8 cellular contexts compared by ENCODE assay signal in the genomic region with DNA sequence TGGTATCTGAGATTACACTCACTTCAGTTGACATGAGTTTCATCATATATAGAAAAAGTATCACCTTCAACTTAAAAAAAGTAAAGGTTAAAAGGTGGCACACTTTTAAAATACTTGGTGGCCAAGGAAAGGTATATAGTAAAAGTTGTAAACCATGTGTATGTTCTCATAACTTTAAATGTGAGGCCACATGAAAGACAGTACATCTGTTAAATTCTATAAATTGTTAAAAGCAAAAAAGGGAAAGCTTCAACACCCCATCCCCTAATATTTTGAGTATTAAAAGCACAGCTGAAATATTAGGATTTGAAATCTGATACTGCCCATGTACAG. TPM values are rescaled to one million over a fixed set of nuclear protein-coding genes. Genes with fewer than 3 reads are reported as not detected.
A peak's percentile ranks its signal among the peaks of the same experiment; 100 is the strongest.
DNase-seq lines count a peak whose midpoint lies in the region; ATAC-seq, FAIRE-seq and TF ChIP-seq lines count a peak whose summit lies in the region.

No MANE protein-coding gene starts in this region.

- TF ChIP-seq CTCF in CD14-positive monocyte (IDR thresholded peaks at IDR 0.05), result no peak
- no peak for TF ChIP-seq CTCF in OCI-LY3 (IDR thresholded peaks at IDR 0.05; ENCODE audit: low read depth, low read length)
- no peak for TF ChIP-seq CTCF in H1 (IDR thresholded peaks at IDR 0.05; ENCODE audit: control extremely low read depth in 1 of 3, insufficient read depth in 1 of 3, low read depth in 1 of 3, low read length in 3 of 3)
- no peak for TF ChIP-seq CTCF in ovary (IDR thresholded peaks at IDR 0.05)
- TF ChIP-seq CTCF in lower leg skin (IDR thresholded peaks at IDR 0.05), result no peak

- no peak for FAIRE-seq in H1 (lab: Jason Lieb, UNC)

- H3K4me1 ChIP-seq in OCI-LY3 (ENCODE audit: low read length), result peaks cover 73% of the 10 kb centered on the region
- peaks cover 11 to 27% (median 21%) of the 10 kb centered on the region in 4 experiments for H3K4me1 ChIP-seq in H1 (replicated peaks in 1 of 4; ENCODE audit: control insufficient read depth in 3 of 4, insufficient read depth in 4 of 4, low read length in 3 of 4)
- H3K4me1 ChIP-seq in ovary (ENCODE audit: insufficient read depth), result peaks cover 8% of the 10 kb centered on the region

- peak overlapping the region; percentile 66 to 100 (median 85) for H3K27ac Mint-ChIP-seq in CD14-positive monocyte

- H2BK12ac ChIP-seq in H1 (ENCODE audit: low read depth, low read length), result no peak overlapping the region

- no peak overlapping the region for H3K56ac ChIP-seq in H1 (replicated peaks; ENCODE audit: insufficient read length, low read depth, low read length)

- no peak overlapping the region for H3K4ac ChIP-seq in H1 (replicated peaks; ENCODE audit: insufficient read length, low read depth, low read length)

- no peaks in the 10 kb centered on the region for H3K27me3 Mint-ChIP-seq in CD14-positive monocyte (ENCODE audit: low read depth in 3 of 3)

- H4K8ac ChIP-seq in H1 (ENCODE audit: extremely low read depth, insufficient read depth, low read length), result no peak overlapping the region

- POLR2A ChIA-PET in H1 (lab: Charles Lee; ENCODE audit: partially characterized antibody), result interaction anchor here (0.5 to 1.8 kb wide), 3 partner anchors 8 to 108 kb away, joined by 3 to 6 read pairs (median 3); no protein-coding TSS in a partner anchor

- peak overlapping the region; percentile 80 for H3K4me2 ChIP-seq in OCI-LY3 (ENCODE audit: low read length)
- peak overlapping the region; percentile 85 to 89 for H3K4me2 ChIP-seq in H1 (ENCODE audit: insufficient read depth in 1 of 2, low read depth in 2 of 2, low read length in 2 of 2)

- no peak for TF ChIP-seq POLR2A in H1 (IDR thresholded peaks at IDR 0.05; ENCODE audit: control extremely low read depth in 1 of 2, low read depth in 2 of 2, low read length in 2 of 2)
- TF ChIP-seq POLR2A in ovary (IDR thresholded peaks at IDR 0.05), result no peak
- no peak for TF ChIP-seq POLR2A in lower leg skin (IDR thresholded peaks at IDR 0.05)

- TF ChIP-seq RAD21 in H1 (IDR thresholded peaks at IDR 0.05 in 1 of 2, conservative IDR thresholded peaks at IDR 0.05 in 1 of 2; ENCODE audit: low read depth in 2 of 2, low read length in 2 of 2), result no peak

- H3K9ac ChIP-seq in OCI-LY3 (ENCODE audit: low read length) (peak overlapping the region; percentile 72; the same call in 1 of the 2 replicates), H1 (replicated peaks in 1 of 4; ENCODE audit: extremely low read depth in 1 of 4, low read depth in 3 of 4, low read length in 3 of 4) (no peak overlapping the region)

- H2AK5ac ChIP-seq in H1 (ENCODE audit: low read depth, low read length), result no peak overlapping the region

- no peak overlapping the region for H2AFZ ChIP-seq in OCI-LY3 (ENCODE audit: low read depth, low read length)
- H2AFZ ChIP-seq in H1 (ENCODE audit: low read length), result no peak overlapping the region

- H3K27ac ChIP-seq in OCI-LY3 (ENCODE audit: low read length) (no peak overlapping the region), H1 (ENCODE audit: low read depth, low read length) (no peak overlapping the region), ovary (peak overlapping the region; percentile 29 to 94)

- H3K36me3 ChIP-seq in OCI-LY3 (replicated peaks; ENCODE audit: low read depth, low read length) (peaks cover 53% of the 10 kb centered on the region), H1 (ENCODE audit: control insufficient read depth in 2 of 4, insufficient read depth in 4 of 4, low read length in 3 of 4) (peaks cover 3 to 40% (median 11%) of the 10 kb centered on the region in 4 experiments), ovary (no peaks in the 10 kb centered on the region)

- H3K9me3 ChIP-seq in OCI-LY3 (ENCODE audit: insufficient read depth, low read length) (no peaks in the 10 kb centered on the region), H1 (ENCODE audit: insufficient read depth in 2 of 2, low read depth in 1 of 2, low read length in 1 of 2) (no peaks in the 10 kb centered on the region), ovary (no peaks in the 10 kb centered on the region)

- H4K20me1 ChIP-seq in OCI-LY3 (ENCODE audit: insufficient read depth, low read length), result peaks cover 54% of the 10 kb centered on the region
- H4K20me1 ChIP-seq in H1 (replicated peaks in 1 of 2; ENCODE audit: control insufficient read depth in 1 of 2, insufficient read depth in 2 of 2, low read length in 2 of 2), result peaks cover 18 to 32% of the 10 kb centered on the region in 2 experiments

- peak overlapping the region; percentile 99 to 100 for H3K4me3 Mint-ChIP-seq in CD14-positive monocyte

- no peak overlapping the region for H3K18ac ChIP-seq in H1 (ENCODE audit: extremely low read depth, low read length)

- H4K5ac ChIP-seq in H1 (ENCODE audit: insufficient read length, low read depth, low read length), result no peak overlapping the region

- H3K79me2 ChIP-seq in OCI-LY3 (ENCODE audit: low read length), result peaks cover 70% of the 10 kb centered on the region
- peaks cover 28 to 72% of the 10 kb centered on the region in 2 experiments for H3K79me2 ChIP-seq in H1 (ENCODE audit: control insufficient read depth in 1 of 2, insufficient read depth in 2 of 2, low read length in 2 of 2)

- H3K36me3 Mint-ChIP-seq in CD14-positive monocyte, result peaks cover 60 to 62% of the 10 kb centered on the region in 2 donors

- CTCF ChIA-PET in H1 (lab: Charles Lee; ENCODE audit: partially characterized antibody), result interaction anchor here (0.7 to 2.4 kb wide), 9 partner anchors 12 to 489 kb away, joined by 3 to 8 read pairs (median 3); no protein-coding TSS in a partner anchor

- peaks cover 31% of the 10 kb centered on the region for H3K4me1 Mint-ChIP-seq in CD14-positive monocyte

- TF ChIP-seq EP300 in H1 (IDR thresholded peaks at IDR 0.05; ENCODE audit: borderline replicate concordance in 1 of 2, low read depth in 2 of 2, low read length in 2 of 2) (no peak), ovary (IDR thresholded peaks at IDR 0.05) (no peak)

- H4K91ac ChIP-seq in H1 (replicated peaks; ENCODE audit: insufficient read length, low read length), result no peak overlapping the region

- H3K79me1 ChIP-seq in H1 (ENCODE audit: low read depth, low read length), result no peaks in the 10 kb centered on the region

- H3K23ac ChIP-seq in H1 (ENCODE audit: insufficient read length), result no peak overlapping the region

- H3K4me3 ChIP-seq in OCI-LY3 (ENCODE audit: low read length) (peak overlapping the region; percentile 75; the same call in 1 of the 2 replicates), H1 (ENCODE audit: extremely low read depth in 1 of 4, insufficient read depth in 2 of 4, low read depth in 3 of 4, low read length in 4 of 4) (peak overlapping the region in 2 of 4 experiments; percentile 15 to 71; a peak in 3 of 8 replicates), ovary (peak overlapping the region; percentile 78), lower leg skin (ENCODE audit: low read depth, poor library complexity, severe bottlenecking) (no peak overlapping the region)

- DNase-seq in CD14-positive monocyte (ENCODE audit: low spot score) (no peak), H1 (ENCODE audit: low read depth in 1 of 2, low spot score in 2 of 2) (no peak), ovary (no peak), NCI-H345 (lab: John Stamatoyannopoulos, UW) (no peak), lower leg skin (ENCODE audit: low spot score in 2 of 2) (no peak), iPS-NIHi11 (ENCODE audit: low spot score) (no peak)

- no peak for ATAC-seq in HG03378 (IDR thresholded peaks at IDR 0.05; ENCODE audit: unreplicated experiment)

- peaks cover 0 to 9% (median 0%) of the 10 kb centered on the region in 7 donors for H3K9me3 Mint-ChIP-seq in CD14-positive monocyte

- no peaks in the 10 kb centered on the region for H3K27me3 ChIP-seq in OCI-LY3 (ENCODE audit: low read depth, low read length)
- no peaks in the 10 kb centered on the region for H3K27me3 ChIP-seq in H1 (replicated peaks in 1 of 4; ENCODE audit: control insufficient read depth in 3 of 4, extremely low read depth in 1 of 4, insufficient read depth in 3 of 4, low read length in 3 of 4)
- no peaks in the 10 kb centered on the region for H3K27me3 ChIP-seq in ovary

- no peak overlapping the region for H2BK15ac ChIP-seq in H1 (ENCODE audit: low read length)

- no peak overlapping the region for H2BK20ac ChIP-seq in H1 (ENCODE audit: low read length)

- H3K14ac ChIP-seq in H1 (ENCODE audit: insufficient read length), result no peak overlapping the region

- peaks cover 14% of the 10 kb centered on the region; the same call in 1 of the 2 replicates for H3K23me2 ChIP-seq in H1 (ENCODE audit: low read depth, low read length)

- no peak overlapping the region for H2BK120ac ChIP-seq in H1 (replicated peaks; ENCODE audit: low read depth, low read length)

- H2BK5ac ChIP-seq in H1 (ENCODE audit: low read depth, low read length), result no peak overlapping the region

- intact Hi-C loops in CD14-positive monocyte (cut with micrococcal nuclease), result loop anchor here (5.0 to 10.0 kb wide), 3 partner anchors 280 to 478 kb away; no protein-coding TSS in a partner anchor
- intact Hi-C loops in ovary (cut with DNase I), result loop anchor here in 2 of 4 donors (5.0 to 10.0 kb wide), 4 partner anchors 60 to 360 kb away; no protein-coding TSS in a partner anchor
- intact Hi-C loops in lower leg skin (cut with DNase I; ENCODE audit: low total_unique reads), result loop anchor here (5.0 to 10.0 kb wide), 2 partner anchors 380 to 473 kb away; no protein-coding TSS in a partner anchor

TF ChIP-seq in H1, 55 proteins besides CTCF, POLR2A, EP300 and RAD21 (continues in another document):
- TF ChIP-seq, protein P1, sequence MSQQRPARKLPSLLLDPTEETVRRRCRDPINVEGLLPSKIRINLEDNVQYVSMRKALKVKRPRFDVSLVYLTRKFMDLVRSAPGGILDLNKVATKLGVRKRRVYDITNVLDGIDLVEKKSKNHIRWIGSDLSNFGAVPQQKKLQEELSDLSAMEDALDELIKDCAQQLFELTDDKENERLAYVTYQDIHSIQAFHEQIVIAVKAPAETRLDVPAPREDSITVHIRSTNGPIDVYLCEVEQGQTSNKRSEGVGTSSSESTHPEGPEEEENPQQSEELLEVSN (IDR thresholded peaks at IDR 0.05), result no peak
- no peak for TF ChIP-seq RNF2 (IDR thresholded peaks at IDR 0.05; ENCODE audit: borderline replicate concordance, low read depth, low read length, missing control alignments, poor library complexity, severe bottlenecking)
- TF ChIP-seq BACH1 (IDR thresholded peaks at IDR 0.05; ENCODE audit: low read length), result no peak
- no peak for TF ChIP-seq TAF1 (IDR thresholded peaks at IDR 0.05; ENCODE audit: low read depth, low read length)

RNA-seq across cellular contexts. Expression of a gene that starts 5.6 kb away (rescaled TPM):
- polyA plus RNA-seq in CD14-positive monocyte (10 to 100 TPM; 22.4 to 22.6 TPM), H1 (2011; rRNA removed) (24.9 and 36.0 TPM in 2 replicates), ovary (10 to 100 TPM; 83.9 to 98.8 TPM)
- 67.5 and 68.9 TPM in 2 replicates for total RNA-seq in H1 (2021; fragmentation: NEBNext Ultra II Directional; extraction: Animal tissue kit (Norgen Biotek cat#: 25700))
- 14.9 TPM for polyA plus RNA-seq in H1 (2011; cell fraction: cytosol; rRNA removed)
- polyA plus RNA-seq in H1 (2011; cell fraction: nucleus; rRNA removed), result 108 TPM
- polyA plus RNA-seq in H1 (2012, experiment 1 of 2), result 22.9 to 44.8 TPM (median 38.6 TPM) in 4 replicates
- polyA plus RNA-seq in H1 (2012, experiment 2 of 2), result 26.3 TPM
- polyA plus RNA-seq in H1 (2013, experiment 1 of 2), result 31.8 TPM
- polyA plus RNA-seq in H1 (2013, experiment 2 of 2), result 31.3 TPM
- polyA minus RNA-seq in H1 (2011; rRNA and poly(A)+ RNA removed), result 22.1 and 38.7 TPM in 2 replicates
- polyA minus RNA-seq in H1 (2011; cell fraction: cytosol; rRNA and poly(A)+ RNA removed), result 41.8 TPM
- 37.3 TPM for polyA minus RNA-seq in H1 (2011; cell fraction: nucleus; rRNA and poly(A)+ RNA removed)
- total RNA-seq in ovary (100 to 1,000 TPM in 6 of 7 donors, 10 to 100 TPM in 1; 66.9 to 180 (median 117) TPM), lower leg skin (100 to 1,000 TPM; 121 to 149 (median 137) TPM)

Comparison
In these comparisons a context has a peak if more than half of its experiments do, and no peak if none do; other contexts are left out.
1. H3K27ac ChIP-seq: peak in ovary (2 of 2); none in OCI-LY3 (single experiment) and H1 (single experiment).